1 cellular context compared by ENCODE assay signal in the genomic region with DNA sequence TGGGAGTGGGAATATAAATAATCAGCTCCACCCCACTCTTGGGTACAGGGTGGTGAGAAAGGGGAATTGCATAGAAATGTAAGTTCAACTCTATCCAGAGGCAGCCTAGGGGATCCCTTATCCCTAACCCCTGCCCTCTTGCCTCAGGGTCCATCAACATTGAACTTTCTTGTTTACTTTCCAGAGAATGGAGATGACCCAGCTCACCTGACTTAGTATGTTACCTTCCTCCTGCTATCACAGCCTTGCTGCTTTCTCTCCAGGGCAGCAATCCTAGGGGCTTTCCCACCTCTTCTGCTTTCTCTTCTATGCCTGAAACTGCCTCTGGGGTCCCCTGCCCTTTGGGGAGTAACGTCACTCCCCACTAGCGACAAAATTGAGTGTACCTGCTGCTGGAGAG.
TF ChIP-seq lines count a peak whose summit lies in the region.

No MANE protein-coding gene starts in this region.

TF ChIP-seq in GM23338, 12 proteins besides CTCF, POLR2A, EP300 and RAD21 (continued from another document):
- TF ChIP-seq, protein P1, sequence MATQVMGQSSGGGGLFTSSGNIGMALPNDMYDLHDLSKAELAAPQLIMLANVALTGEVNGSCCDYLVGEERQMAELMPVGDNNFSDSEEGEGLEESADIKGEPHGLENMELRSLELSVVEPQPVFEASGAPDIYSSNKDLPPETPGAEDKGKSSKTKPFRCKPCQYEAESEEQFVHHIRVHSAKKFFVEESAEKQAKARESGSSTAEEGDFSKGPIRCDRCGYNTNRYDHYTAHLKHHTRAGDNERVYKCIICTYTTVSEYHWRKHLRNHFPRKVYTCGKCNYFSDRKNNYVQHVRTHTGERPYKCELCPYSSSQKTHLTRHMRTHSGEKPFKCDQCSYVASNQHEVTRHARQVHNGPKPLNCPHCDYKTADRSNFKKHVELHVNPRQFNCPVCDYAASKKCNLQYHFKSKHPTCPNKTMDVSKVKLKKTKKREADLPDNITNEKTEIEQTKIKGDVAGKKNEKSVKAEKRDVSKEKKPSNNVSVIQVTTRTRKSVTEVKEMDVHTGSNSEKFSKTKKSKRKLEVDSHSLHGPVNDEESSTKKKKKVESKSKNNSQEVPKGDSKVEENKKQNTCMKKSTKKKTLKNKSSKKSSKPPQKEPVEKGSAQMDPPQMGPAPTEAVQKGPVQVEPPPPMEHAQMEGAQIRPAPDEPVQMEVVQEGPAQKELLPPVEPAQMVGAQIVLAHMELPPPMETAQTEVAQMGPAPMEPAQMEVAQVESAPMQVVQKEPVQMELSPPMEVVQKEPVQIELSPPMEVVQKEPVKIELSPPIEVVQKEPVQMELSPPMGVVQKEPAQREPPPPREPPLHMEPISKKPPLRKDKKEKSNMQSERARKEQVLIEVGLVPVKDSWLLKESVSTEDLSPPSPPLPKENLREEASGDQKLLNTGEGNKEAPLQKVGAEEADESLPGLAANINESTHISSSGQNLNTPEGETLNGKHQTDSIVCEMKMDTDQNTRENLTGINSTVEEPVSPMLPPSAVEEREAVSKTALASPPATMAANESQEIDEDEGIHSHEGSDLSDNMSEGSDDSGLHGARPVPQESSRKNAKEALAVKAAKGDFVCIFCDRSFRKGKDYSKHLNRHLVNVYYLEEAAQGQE (IDR thresholded peaks at IDR 0.05; ENCODE audit: unreplicated experiment), result no peak
- TF ChIP-seq ZNF331 (CRISPR knock-in tag; IDR thresholded peaks at IDR 0.05; ENCODE audit: low read depth), result no peak
- no peak for TF ChIP-seq ZNF462 (CRISPR knock-in tag; IDR thresholded peaks at IDR 0.05)
- no peak for TF ChIP-seq POLR2AphosphoS5 (IDR thresholded peaks at IDR 0.05; ENCODE audit: low read depth)
- TF ChIP-seq EZH2 (IDR thresholded peaks at IDR 0.05; ENCODE audit: low read depth, unreplicated experiment), result no peak
